Comparison of ENCODE assay signal across 1 cellular context in genomic region chr3:125353659-125354058, GRCh38.
TF ChIP-seq lines count a peak whose summit lies in the region.

No MANE protein-coding gene starts in this region.

TF ChIP-seq in HEK293, 187 proteins besides CTCF, POLR2A, EP300 and RAD21 (continued from another document):
- TF ChIP-seq ZNF416 (tag by site-specific recombination; IDR thresholded peaks at IDR 0.05) (no peak), ZXDB (tag by site-specific recombination; IDR thresholded peaks at IDR 0.05) (no peak)
- TF ChIP-seq, protein P1, sequence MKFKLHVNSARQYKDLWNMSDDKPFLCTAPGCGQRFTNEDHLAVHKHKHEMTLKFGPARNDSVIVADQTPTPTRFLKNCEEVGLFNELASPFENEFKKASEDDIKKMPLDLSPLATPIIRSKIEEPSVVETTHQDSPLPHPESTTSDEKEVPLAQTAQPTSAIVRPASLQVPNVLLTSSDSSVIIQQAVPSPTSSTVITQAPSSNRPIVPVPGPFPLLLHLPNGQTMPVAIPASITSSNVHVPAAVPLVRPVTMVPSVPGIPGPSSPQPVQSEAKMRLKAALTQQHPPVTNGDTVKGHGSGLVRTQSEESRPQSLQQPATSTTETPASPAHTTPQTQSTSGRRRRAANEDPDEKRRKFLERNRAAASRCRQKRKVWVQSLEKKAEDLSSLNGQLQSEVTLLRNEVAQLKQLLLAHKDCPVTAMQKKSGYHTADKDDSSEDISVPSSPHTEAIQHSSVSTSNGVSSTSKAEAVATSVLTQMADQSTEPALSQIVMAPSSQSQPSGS (tag by site-specific recombination; IDR thresholded peaks at IDR 0.05; ENCODE audit: low read depth), result no peak
